17 cellular contexts compared by ENCODE assay signal in genomic region chr12:25995906-25996305, GRCh38. TPM values are rescaled to one million over a fixed set of nuclear protein-coding genes. Genes with fewer than 3 reads are reported as not detected.
DNase-seq lines count a peak whose midpoint lies in the region; ATAC-seq, FAIRE-seq and TF ChIP-seq lines count a peak whose summit lies in the region.
"Had no signal": no experiment of that assay in that cellular context is flagged by ENCODE, and none has a peak within 500 bp of the region (broad histone marks: within the 10 kb centered on the region; RNA-seq: fewer than 3 reads in every experiment).

No MANE protein-coding gene starts in this region.

- no peak for TF ChIP-seq POLR2A in uterus (IDR thresholded peaks at IDR 0.05)

- peaks cover 2% of the 10 kb centered on the region for H3K36me3 Mint-ChIP-seq in astrocyte (ENCODE audit: low read depth, unreplicated experiment)
- H3K36me3 Mint-ChIP-seq in CD4-positive, alpha-beta memory T cell: no peaks in the 10 kb centered on the region

- H3K4me3 ChIP-seq in HUES6 (ENCODE audit: low read depth, low read length): no peak overlapping the region
- H3K4me3 ChIP-seq in astrocyte (ENCODE audit: insufficient read depth, low read depth, low read length): no peak overlapping the region
- no peak overlapping the region for H3K4me3 ChIP-seq in uterus
- no peak overlapping the region for H3K4me3 ChIP-seq in CD4-positive, alpha-beta memory T cell (ENCODE audit: low read length in 2 of 2)
- H3K4me3 ChIP-seq: BLaER1 treated with 17β-estradiol and CSF1 and Interleukin-3, amounts not matched to agents 10 nM and 100 nM; K562 had no signal

- no peaks in the 10 kb centered on the region for H3K27me3 Mint-ChIP-seq in astrocyte (ENCODE audit: low read depth, unreplicated experiment)
- H3K27me3 Mint-ChIP-seq in CD4-positive, alpha-beta memory T cell: peaks cover 3 to 4% of the 10 kb centered on the region in 2 donors
- H3K27me3 Mint-ChIP-seq: dendritic cell treated with granulocyte-macrophage colony-stimulating factor and Interleukin-4, amounts not matched to agents 40 ng/mL and 50 ng/mL, for 4 days had no signal

- CTCF ChIA-PET in CD4-positive, alpha-beta memory T cell (lab: Charles Lee; ENCODE audit: partially characterized antibody): no interaction called here

- POLR2A ChIA-PET in CD4-positive, alpha-beta memory T cell (lab: Charles Lee; ENCODE audit: partially characterized antibody): no interaction called here

- peak; percentile 29 for FAIRE-seq in astrocyte (lab: Jason Lieb, UNC)
- FAIRE-seq: K562 had no signal

- H3K4me1 Mint-ChIP-seq in astrocyte (ENCODE audit: low read depth, unreplicated experiment): peaks cover 39% of the 10 kb centered on the region
- H3K4me1 Mint-ChIP-seq in CD4-positive, alpha-beta memory T cell: no peaks in the 10 kb centered on the region
- H3K4me1 Mint-ChIP-seq: activated B cell treated with CpG ODN at 0.5 μM for 24 hours had no signal

- H3K9ac ChIP-seq in HUES6 (ENCODE audit: low read length): no peak overlapping the region
- H3K9ac ChIP-seq in astrocyte (ENCODE audit: low read length): peak overlapping the region; percentile 81
- H3K9ac ChIP-seq: BLaER1 treated with 17β-estradiol and CSF1 and Interleukin-3, amounts not matched to agents 10 nM and 100 nM had no signal

- no peaks in the 10 kb centered on the region for H3K36me3 ChIP-seq in HUES6 (ENCODE audit: control insufficient read depth, insufficient read depth, low read length)
- H3K36me3 ChIP-seq in astrocyte (ENCODE audit: insufficient read depth, low read length): no peaks in the 10 kb centered on the region
- H3K36me3 ChIP-seq in uterus: no peaks in the 10 kb centered on the region
- no peaks in the 10 kb centered on the region for H3K36me3 ChIP-seq in CD4-positive, alpha-beta memory T cell (ENCODE audit: insufficient read depth, low read length)
- H3K36me3 ChIP-seq: BLaER1 treated with 17β-estradiol and CSF1 and Interleukin-3, amounts not matched to agents 10 nM and 100 nM had no signal

- no peak overlapping the region for H3K4me3 Mint-ChIP-seq in astrocyte (ENCODE audit: unreplicated experiment)
- H3K4me3 Mint-ChIP-seq in CD4-positive, alpha-beta memory T cell: no peak overlapping the region
- H3K4me3 Mint-ChIP-seq: activated B cell treated with CpG ODN at 0.5 μM for 24 hours; dendritic cell treated with granulocyte-macrophage colony-stimulating factor and Interleukin-4, amounts not matched to agents 40 ng/mL and 50 ng/mL, for 4 days had no signal

- peak; percentile 86 for DNase-seq in astrocyte (ENCODE audit: low read depth)
- peak; percentile 61 for DNase-seq in kidney tubule cell (ENCODE audit: low spot score)
- DNase-seq in uterus: no peak
- DNase-seq in CD4-positive, alpha-beta memory T cell: no peak
- DNase-seq in OCI-M1 (lab: John Stamatoyannopoulos, UW): no peak
- DNase-seq: activated B cell treated with CpG ODN at 0.5 μM for 24 hours; activated gamma-delta T cell; anterior cingulate cortex; kidney glomerular epithelial cell; NCI-H1092; NCI-H526 treated with DMSO at 0.1 percent for 48 hours; stimulated activated CD4-positive, alpha-beta T cell treated with anti-CD3 and anti-CD28 coated beads, Interleukin-4, amount 100 ng/mL, for 4 hours had no signal

- no peak overlapping the region for H2AFZ ChIP-seq in astrocyte (ENCODE audit: low read depth, low read length)

- H3K4me1 ChIP-seq in HUES6 (ENCODE audit: control insufficient read depth, insufficient read depth, low read length) (peaks cover 59% of the 10 kb centered on the region), astrocyte (ENCODE audit: insufficient read depth, low read length) (peaks cover 60% of the 10 kb centered on the region), uterus (no peaks in the 10 kb centered on the region)
- no peaks in the 10 kb centered on the region for H3K4me1 ChIP-seq in CD4-positive, alpha-beta memory T cell (ENCODE audit: insufficient read depth, low read length)
- H3K4me1 ChIP-seq: BLaER1 treated with 17β-estradiol and CSF1 and Interleukin-3, amounts not matched to agents 10 nM and 100 nM had no signal

- no peaks in the 10 kb centered on the region for H4K20me1 ChIP-seq in astrocyte (ENCODE audit: insufficient read depth, low read length)
- H4K20me1 ChIP-seq: BLaER1 treated with 17β-estradiol and CSF1 and Interleukin-3, amounts not matched to agents 10 nM and 100 nM had no signal

- H3K79me2 ChIP-seq in astrocyte (ENCODE audit: insufficient read depth, low read length): peaks cover 94% of the 10 kb centered on the region

- no peaks in the 10 kb centered on the region for H3K9me3 Mint-ChIP-seq in astrocyte (ENCODE audit: unreplicated experiment)
- no peaks in the 10 kb centered on the region for H3K9me3 Mint-ChIP-seq in CD4-positive, alpha-beta memory T cell
- H3K9me3 Mint-ChIP-seq: activated B cell treated with CpG ODN at 0.5 μM for 24 hours; dendritic cell treated with granulocyte-macrophage colony-stimulating factor and Interleukin-4, amounts not matched to agents 40 ng/mL and 50 ng/mL, for 4 days had no signal

- peak overlapping the region; percentile 96 for H3K27ac Mint-ChIP-seq in astrocyte (ENCODE audit: unreplicated experiment)
- H3K27ac Mint-ChIP-seq in CD4-positive, alpha-beta memory T cell: no peak overlapping the region
- H3K27ac Mint-ChIP-seq: activated B cell treated with CpG ODN at 0.5 μM for 24 hours; dendritic cell treated with granulocyte-macrophage colony-stimulating factor and Interleukin-4, amounts not matched to agents 40 ng/mL and 50 ng/mL, for 4 days had no signal

- H3K4me2 ChIP-seq in astrocyte (ENCODE audit: low read length): peak overlapping the region; percentile 77
- H3K4me2 ChIP-seq: BLaER1 treated with 17β-estradiol and CSF1 and Interleukin-3, amounts not matched to agents 10 nM and 100 nM had no signal

- H3K27ac ChIP-seq in HUES6 (ENCODE audit: low read depth, low read length): peak overlapping the region; percentile 83; the same call in 1 of the 2 replicates
- peak overlapping the region; percentile 92 for H3K27ac ChIP-seq in astrocyte (ENCODE audit: low read depth, low read length)
- H3K27ac ChIP-seq in uterus: peak overlapping the region; percentile 55 to 66
- no peak overlapping the region for H3K27ac ChIP-seq in CD4-positive, alpha-beta memory T cell (ENCODE audit: low read depth, low read length)
- H3K27ac ChIP-seq: BLaER1 treated with 17β-estradiol and CSF1 and Interleukin-3, amounts not matched to agents 10 nM and 100 nM had no signal

- no peak for ATAC-seq in esophagus mucosa
- ATAC-seq: K562 had no signal

- H3K9me3 ChIP-seq in HUES6 (ENCODE audit: control insufficient read depth, insufficient read depth, low read depth, low read length) (no peaks in the 10 kb centered on the region), astrocyte (ENCODE audit: insufficient read depth, low read depth, low read length) (no peaks in the 10 kb centered on the region), uterus (no peaks in the 10 kb centered on the region)
- no peaks in the 10 kb centered on the region for H3K9me3 ChIP-seq in CD4-positive, alpha-beta memory T cell (ENCODE audit: control insufficient read depth in 1 of 2, low read length in 2 of 2)
- H3K9me3 ChIP-seq: BLaER1 treated with 17β-estradiol and CSF1 and Interleukin-3, amounts not matched to agents 10 nM and 100 nM had no signal

- TF ChIP-seq CTCF in astrocyte (IDR thresholded peaks at IDR 0.05; ENCODE audit: insufficient read depth, low read depth, low read length): no peak
- TF ChIP-seq CTCF in uterus (IDR thresholded peaks at IDR 0.05): no peak

- intact Hi-C loops in uterus (cut with DNase I; ENCODE audit: low total_unique reads): no loop called here
- intact Hi-C loops in CD4-positive, alpha-beta memory T cell (cut with micrococcal nuclease): no loop called here

- H3K27me3 ChIP-seq in HUES6 (ENCODE audit: control insufficient read depth, insufficient read depth, low read length) (no peaks in the 10 kb centered on the region), astrocyte (ENCODE audit: insufficient read depth, low read length) (no peaks in the 10 kb centered on the region), uterus (no peaks in the 10 kb centered on the region)
- H3K27me3 ChIP-seq in CD4-positive, alpha-beta memory T cell (ENCODE audit: insufficient read depth, low read length): no peaks in the 10 kb centered on the region
- H3K27me3 ChIP-seq: BLaER1 treated with 17β-estradiol and CSF1 and Interleukin-3, amounts not matched to agents 10 nM and 100 nM had no signal

RNA-seq across cellular contexts. Expression of gene RASSF8, which starts 37.4 kb away (rescaled TPM):
- total RNA-seq in astrocyte: 24.2 and 39.5 TPM in 2 replicates
- 100 to 1,000 TPM in 2 of 4 donors, 10 to 100 TPM in 2; 54.1 to 174 (median 119) TPM for total RNA-seq in uterus
- total RNA-seq in esophagus mucosa: 4.3 TPM
- not detected for total RNA-seq in CD4-positive, alpha-beta memory T cell
- not detected for polyA plus RNA-seq in CD4-positive, alpha-beta memory T cell

Comparison
In these comparisons a context has a peak if more than half of its experiments do, and no peak if none do; other contexts are left out.
1. DNase-seq: peak in astrocyte (single experiment) and kidney tubule cell (single experiment); none in uterus (0 of 2), CD4-positive, alpha-beta memory T cell (0 of 5) and OCI-M1 (single experiment).